18 cellular contexts compared by ENCODE assay signal in genomic region chr9:122251351-122251750, GRCh38. TPM values are rescaled to one million over a fixed set of nuclear protein-coding genes. Genes with fewer than 3 reads are reported as not detected.
"Had no signal": no experiment of that assay in that cellular context is flagged by ENCODE, and none has a peak within 500 bp of the region (broad histone marks: within the 10 kb centered on the region; RNA-seq: fewer than 3 reads in every experiment).

No MANE protein-coding gene starts in this region.

- H3K27ac ChIP-seq: adrenal gland, foreskin keratinocyte, thyroid gland, upper lobe of right lung had no signal

- H3K4me1 ChIP-seq: adrenal gland, upper lobe of right lung had no signal

- ATAC-seq: activated CD4-positive, CD25-positive, alpha-beta regulatory T cell treated with anti-CD3 and anti-CD28 coated beads, Interleukin-2, amount 50 U/mL, for 24 hours; activated CD8-positive, alpha-beta T cell treated with anti-CD3 and anti-CD28 coated beads for 36 hours; foreskin keratinocyte; left ventricle myocardium superior; mucosa of descending colon; SK-N-SH treated with all-trans-retinoic acid at 6 μM for 48 hours; upper lobe of right lung had no signal

- H3K9me3 ChIP-seq: adrenal gland, mucosa of descending colon, thyroid gland, upper lobe of right lung had no signal

- H3K4me3 ChIP-seq: adrenal gland, mucosa of descending colon, thyroid gland, upper lobe of right lung had no signal

- H3K27me3 ChIP-seq: adrenal gland, foreskin keratinocyte, thyroid gland, upper lobe of right lung had no signal

- DNase-seq: activated CD4-positive, alpha-beta T cell treated with anti-CD3 and anti-CD28 coated beads, Interleukin-2, amount 10 ng/mL, durations not matched to agents 7 days and 5 days; activated CD8-positive, alpha-beta T cell treated with anti-CD3 and anti-CD28 coated beads for 36 hours; adrenal gland; cerebellar nuclear complex; cortex of kidney; effector CD4-positive, alpha-beta T cell; foreskin keratinocyte; left ventricle myocardium superior; mucosa of descending colon; occipital lobe; retina; stimulated activated CD4-positive, alpha-beta T cell treated with anti-CD3 and anti-CD28 coated beads, Interleukin-4, amount 100 ng/mL, for 1 hour; stimulated activated naive CD4-positive, alpha-beta T cell; thyroid gland; upper lobe of right lung had no signal

RNA-seq across cellular contexts. Expression of gene LHX6, which starts 22.6 kb away (rescaled TPM):
- total RNA-seq: activated CD4-positive, alpha-beta T cell treated with anti-CD3 and anti-CD28 coated beads, Interleukin-2, amount 10 ng/mL, durations not matched to agents 7 days and 5 days; T-helper 2 cell treated with Interferon-gamma antibody and Interleukin-4, amounts not matched to agents 100 ng/mL and 5 ng/mL, for 36 hours had no signal
